ENCODE assay signal across 16 cellular contexts in the genomic region with DNA sequence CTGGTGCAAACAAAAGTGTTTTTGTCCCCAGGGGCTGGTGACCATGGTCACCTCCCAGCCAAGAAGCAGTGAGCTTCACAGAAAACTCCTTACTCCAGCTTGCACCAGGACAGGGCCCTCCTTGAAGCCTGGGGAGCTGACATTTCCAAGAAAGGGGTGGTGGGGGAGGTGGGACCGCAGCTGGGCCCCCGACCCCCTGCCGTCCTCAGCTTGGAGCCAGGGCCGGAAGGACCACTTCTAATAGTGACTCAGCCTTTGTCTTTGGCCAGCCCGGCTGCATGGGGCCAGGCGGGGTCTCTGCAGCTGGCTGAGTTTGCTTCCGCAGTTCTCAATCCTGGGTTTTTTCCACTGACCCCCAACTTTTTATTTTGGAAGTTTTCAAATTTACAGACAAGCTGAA.
"Had no signal": no experiment of that assay in that cellular context is flagged by ENCODE, and none has a peak within 500 bp of the region (broad histone marks: within the 10 kb centered on the region; RNA-seq: fewer than 3 reads in every experiment).

No MANE protein-coding gene starts in this region.

- H3K9me3 ChIP-seq: breast epithelium, neutrophil, thyroid gland had no signal

- H3K36me3 ChIP-seq: breast epithelium, neutrophil, thyroid gland had no signal

- DNase-seq: activated CD4-positive, alpha-beta T cell treated with anti-CD3 and anti-CD28 coated beads, Interleukin-2, amount 50 U/mL, for 1 hour; activated naive CD8-positive, alpha-beta T cell treated with anti-CD3 and anti-CD28 coated beads, Interleukin-2, amount 10 ng/mL, durations not matched to agents 7 days and 5 days; cerebellar nuclear complex; effector memory CD8-positive, alpha-beta T cell; islet precursor cell; naive B cell; stimulated activated CD4-positive, alpha-beta T cell treated with anti-CD3 and anti-CD28 coated beads, Interleukin-4, amount 100 ng/mL, for 1 hour; stimulated activated naive B cell treated with anti-CD40 and anti-IgM and Interleukin-4, amounts not matched to agents 10 μg/mL and 1 μg/mL and 100 μg/mL, for 72 hours; T-helper 9 cell; thyroid gland had no signal

- H3K27ac ChIP-seq: breast epithelium, epithelial cell of prostate, neutrophil, thyroid gland had no signal

- ATAC-seq: activated CD4-positive, CD25-positive, alpha-beta regulatory T cell treated with anti-CD3 and anti-CD28 coated beads, Interleukin-2, amount 50 U/mL, for 24 hours; effector memory CD8-positive, alpha-beta T cell; stimulated activated naive B cell treated with anti-CD40 and anti-IgM and Interleukin-4, amounts not matched to agents 10 μg/mL and 1 μg/mL and 100 μg/mL, for 72 hours had no signal

- H3K4me3 ChIP-seq: breast epithelium, lung, thyroid gland had no signal

- H3K27me3 ChIP-seq: neutrophil, thyroid gland had no signal

- H3K4me1 ChIP-seq: breast epithelium had no signal

- FAIRE-seq: frontal cortex had no signal
